In the genomic region with DNA sequence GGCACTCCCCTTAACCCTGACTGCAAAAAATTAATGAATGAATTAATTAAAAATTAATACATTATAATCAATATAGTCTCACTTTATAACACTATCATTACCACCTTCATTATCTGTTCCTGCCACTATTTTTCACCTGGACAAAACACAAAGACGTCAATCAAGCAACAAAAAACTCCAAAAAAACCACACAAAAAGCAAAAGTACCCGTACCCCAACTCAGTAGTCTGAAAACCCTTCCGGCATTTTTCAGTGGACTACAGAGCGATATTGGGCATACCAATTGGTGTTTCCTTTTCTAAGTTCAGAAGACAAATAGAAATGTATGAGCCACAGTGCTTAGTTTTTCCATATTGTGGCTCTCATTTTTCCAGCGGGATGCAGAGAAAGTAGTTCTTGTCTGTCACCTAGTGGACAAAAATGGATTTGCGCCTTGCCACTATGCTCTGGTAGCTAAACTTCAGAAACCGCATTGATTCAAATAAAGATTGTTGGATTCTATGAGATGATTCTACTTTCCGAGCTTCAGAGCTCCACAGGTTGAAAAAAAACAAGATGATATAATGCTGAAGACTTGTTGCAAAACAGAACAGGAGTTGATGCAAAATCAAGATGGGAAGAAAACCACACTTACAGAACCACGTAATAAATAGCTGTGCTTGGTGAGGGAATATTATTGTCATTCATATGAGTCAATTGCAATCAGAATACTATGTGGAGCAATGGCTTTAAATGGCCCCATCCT, we compare ENCODE assay signal across 8 cellular contexts. TPM values are rescaled to one million over a fixed set of nuclear protein-coding genes. Genes with fewer than 3 reads are reported as not detected.
DNase-seq lines count a peak whose midpoint lies in the region; ATAC-seq and TF ChIP-seq lines count a peak whose summit lies in the region.

No MANE protein-coding gene starts in this region.

- H3K4me2 ChIP-seq in MM.1S (ENCODE audit: low read depth, low read length): peak overlapping the region; percentile 46

- ATAC-seq in GM19351 (IDR thresholded peaks at IDR 0.05; ENCODE audit: unreplicated experiment) (peak; percentile 57), GM21576 (IDR thresholded peaks at IDR 0.05; ENCODE audit: unreplicated experiment) (no peak)

- TF ChIP-seq CTCF in BJ (IDR thresholded peaks at IDR 0.05; ENCODE audit: insufficient read depth, low read depth, low read length) (peak; percentile 97), MM.1S (IDR thresholded peaks at IDR 0.05; ENCODE audit: low read length) (peak; percentile 98), progenitor cell of endocrine pancreas (IDR thresholded peaks at IDR 0.05; ENCODE audit: unreplicated experiment) (peak; percentile 95)

- peak overlapping the region; percentile 25 for H3K4me3 Mint-ChIP-seq in progenitor cell of endocrine pancreas (ENCODE audit: low read depth)

- no peaks in the 10 kb centered on the region for H4K20me1 ChIP-seq in MM.1S (ENCODE audit: insufficient read depth, low read length)

- H3K36me3 ChIP-seq in BJ (ENCODE audit: control insufficient read depth, insufficient read depth, low read length) (no peaks in the 10 kb centered on the region), MM.1S (replicated peaks; ENCODE audit: insufficient read depth, low read length) (no peaks in the 10 kb centered on the region)

- DNase-seq in BJ (ENCODE audit: low read depth) (no peak), MM.1S (peak; percentile 72), SK-N-DZ (ENCODE audit: low spot score) (peak; percentile 54), globus pallidus (ENCODE audit: low spot score) (peak; percentile 60), progenitor cell of endocrine pancreas (ENCODE audit: low spot score, unreplicated experiment) (peak; percentile 37)
- peak; percentile 55 for DNase-seq in activated naive CD4-positive, alpha-beta T cell treated with anti-CD3 and anti-CD28 coated beads, Interleukin-2, amount 50 U/mL, for 16 hours

- H3K36me3 Mint-ChIP-seq in progenitor cell of endocrine pancreas (ENCODE audit: insufficient read depth): no peaks in the 10 kb centered on the region

- H3K4me1 Mint-ChIP-seq in progenitor cell of endocrine pancreas (ENCODE audit: low read depth): peaks cover 21% of the 10 kb centered on the region

- H3K27ac ChIP-seq in MM.1S (ENCODE audit: low read length): no peak overlapping the region

- H3K27me3 ChIP-seq in BJ (ENCODE audit: control insufficient read depth, insufficient read depth, low read length) (no peaks in the 10 kb centered on the region), MM.1S (replicated peaks; ENCODE audit: insufficient read depth, low read length) (no peaks in the 10 kb centered on the region)

- H3K9me3 Mint-ChIP-seq in progenitor cell of endocrine pancreas (ENCODE audit: low read depth): no peaks in the 10 kb centered on the region

- H3K4me3 ChIP-seq in BJ (ENCODE audit: low read depth, low read length) (no peak overlapping the region), MM.1S (ENCODE audit: low read length) (peak overlapping the region; percentile 16; the same call in 1 of the 2 replicates)

- no peaks in the 10 kb centered on the region for H3F3A ChIP-seq in MM.1S (ENCODE audit: insufficient read depth, low read length)

- no peaks in the 10 kb centered on the region for H3K9me2 ChIP-seq in MM.1S (replicated peaks; ENCODE audit: insufficient read depth, low read length)

- no peaks in the 10 kb centered on the region for H3K4me1 ChIP-seq in MM.1S (ENCODE audit: low read length)

- CTCF ChIA-PET in BJ (lab: Yijun Ruan, JAX): interaction anchor here (0.6 to 2.7 kb wide), 34 partner anchors 14 to 818 kb away, joined by 3 to 20 read pairs (median 5); no protein-coding TSS in a partner anchor

- POLR2A ChIA-PET in BJ (lab: Charles Lee): interaction anchor here (1.1 kb wide), 1 partner anchor 23 kb away, joined by 3 read pairs; no protein-coding TSS in a partner anchor

- no peaks in the 10 kb centered on the region for H3K9me3 ChIP-seq in MM.1S (replicated peaks; ENCODE audit: insufficient read depth, low read length)

- H3K27ac Mint-ChIP-seq in progenitor cell of endocrine pancreas: peak overlapping the region; percentile 79

- peaks cover 4% of the 10 kb centered on the region for H3K27me3 Mint-ChIP-seq in progenitor cell of endocrine pancreas

- H3K79me2 ChIP-seq in MM.1S (ENCODE audit: low read length): no peaks in the 10 kb centered on the region

- H2AFZ ChIP-seq in MM.1S (ENCODE audit: low read length): peak overlapping the region; percentile 37

- H3K9ac ChIP-seq in MM.1S (ENCODE audit: low read length): no peak overlapping the region

RNA-seq across cellular contexts. Expression of a gene that starts 50.6 kb away (rescaled TPM):
- 824 and 2,036 TPM in 2 replicates for polyA plus RNA-seq in BJ (2011; rRNA removed)
- polyA minus RNA-seq in BJ (2011; rRNA and poly(A)+ RNA removed): 503 and 585 TPM in 2 replicates
- 200 and 212 TPM in 2 replicates for polyA plus RNA-seq in SK-N-DZ (2014; cell fraction: cytosol; rRNA removed)
- polyA plus RNA-seq in SK-N-DZ (2014; cell fraction: nucleus; rRNA removed): 73.8 and 74.9 TPM in 2 replicates
- 382 and 384 TPM in 2 replicates for total RNA-seq in progenitor cell of endocrine pancreas
